22 cellular contexts compared by ENCODE assay signal in the genomic region with DNA sequence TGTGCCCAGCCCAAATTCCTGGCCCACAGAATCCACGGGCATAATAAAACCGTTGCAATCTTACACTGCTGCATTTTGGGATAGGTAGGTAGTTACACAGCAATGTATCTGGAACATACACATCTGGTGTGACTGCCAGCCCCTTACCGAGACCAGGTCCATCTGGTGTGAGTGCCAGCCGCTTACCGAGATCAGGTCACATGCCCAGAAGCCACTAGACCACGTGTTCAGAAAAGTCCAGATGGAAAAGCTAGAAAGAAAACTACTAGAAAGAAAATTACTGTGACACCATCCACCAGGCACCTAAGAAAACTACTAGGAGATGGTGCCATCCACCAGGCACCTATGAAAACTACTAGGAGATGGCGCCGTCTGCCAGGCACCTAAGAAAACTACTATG.
DNase-seq lines count a peak whose midpoint lies in the region; ATAC-seq and TF ChIP-seq lines count a peak whose summit lies in the region.
"Had no signal": no experiment of that assay in that cellular context is flagged by ENCODE, and none has a peak within 500 bp of the region (broad histone marks: within the 10 kb centered on the region; RNA-seq: fewer than 3 reads in every experiment).

No MANE protein-coding gene starts in this region.

- no peak overlapping the region for H2AFZ ChIP-seq in DND-41 (ENCODE audit: low read depth, low read length)
- H2AFZ ChIP-seq: GM23338 had no signal

- peaks cover 17% of the 10 kb centered on the region for H3K36me3 ChIP-seq in DND-41 (ENCODE audit: insufficient read depth, low read length)
- H3K36me3 ChIP-seq: ascending aorta, gastroesophageal sphincter, lower lobe of right lung, pancreas, stomach had no signal

- no peak for ATAC-seq in DND-41 (ENCODE audit: insufficient read depth, low read depth)
- ATAC-seq in effector memory CD8-positive, alpha-beta T cell (replicated peaks) = no peak
- ATAC-seq in stimulated activated memory B cell treated with anti-CD40 and anti-IgM and Interleukin-4, amounts not matched to agents 10 μg/mL and 1 μg/mL and 100 μg/mL, for 72 hours = no peak
- ATAC-seq: gastroesophageal sphincter, GM23338, mucosa of descending colon, pancreas had no signal

- peaks cover 57% of the 10 kb centered on the region for H3K79me2 ChIP-seq in DND-41 (ENCODE audit: insufficient read depth, low read length)

- no peak overlapping the region for H3K9ac ChIP-seq in DND-41 (ENCODE audit: low read depth, low read length)

- H3K4me3 ChIP-seq in DND-41 (ENCODE audit: low read depth in 1 of 2, low read length in 2 of 2) = no peak overlapping the region
- H3K4me3 ChIP-seq: ascending aorta, gastroesophageal sphincter, GM23338, lower lobe of right lung, mucosa of descending colon, pancreas, skin epidermis, stomach had no signal

- CTCF ChIA-PET in activated naive CD4-positive, alpha-beta T cell treated with anti-CD3 and anti-CD28 coated beads, Interleukin-2, amount 10 ng/mL, durations not matched to agents 7 days and 5 days (lab: Charles Lee) = no interaction called here

- peaks cover 96% of the 10 kb centered on the region for H3K4me1 Mint-ChIP-seq in activated naive CD4-positive, alpha-beta T cell treated with anti-CD3 and anti-CD28 coated beads, Interleukin-2, amount 10 ng/mL, durations not matched to agents 7 days and 5 days
- H3K4me1 Mint-ChIP-seq in effector memory CD8-positive, alpha-beta T cell (ENCODE audit: low read depth in 2 of 2) = peaks cover 80 to 81% of the 10 kb centered on the region in 2 donors
- peaks cover 63% of the 10 kb centered on the region for H3K4me1 Mint-ChIP-seq in stimulated activated memory B cell treated with anti-CD40 and anti-IgM and Interleukin-4, amounts not matched to agents 10 μg/mL and 1 μg/mL and 100 μg/mL, for 72 hours

- H3K4me3 Mint-ChIP-seq in activated naive CD4-positive, alpha-beta T cell treated with anti-CD3 and anti-CD28 coated beads, Interleukin-2, amount 10 ng/mL, durations not matched to agents 7 days and 5 days = no peak overlapping the region
- H3K4me3 Mint-ChIP-seq in effector memory CD8-positive, alpha-beta T cell = peak overlapping the region in 1 of 2 donors; percentile 48
- H3K4me3 Mint-ChIP-seq in stimulated activated memory B cell treated with anti-CD40 and anti-IgM and Interleukin-4, amounts not matched to agents 10 μg/mL and 1 μg/mL and 100 μg/mL, for 72 hours = no peak overlapping the region
- H3K4me3 Mint-ChIP-seq: GM23338 had no signal

- peaks cover 23% of the 10 kb centered on the region for H3K9me3 Mint-ChIP-seq in activated naive CD4-positive, alpha-beta T cell treated with anti-CD3 and anti-CD28 coated beads, Interleukin-2, amount 10 ng/mL, durations not matched to agents 7 days and 5 days
- H3K9me3 Mint-ChIP-seq in effector memory CD8-positive, alpha-beta T cell = peaks cover 0 to 2% of the 10 kb centered on the region in 2 donors
- no peaks in the 10 kb centered on the region for H3K9me3 Mint-ChIP-seq in stimulated activated memory B cell treated with anti-CD40 and anti-IgM and Interleukin-4, amounts not matched to agents 10 μg/mL and 1 μg/mL and 100 μg/mL, for 72 hours
- H3K9me3 Mint-ChIP-seq: GM23338 had no signal

- H3K27ac ChIP-seq in DND-41 (ENCODE audit: low read length) = peak overlapping the region; percentile 46
- H3K27ac ChIP-seq: ascending aorta, gastroesophageal sphincter, pancreas, VCaP had no signal

- H4K20me1 ChIP-seq in DND-41 (ENCODE audit: insufficient read depth, low read length) = no peaks in the 10 kb centered on the region

- no peaks in the 10 kb centered on the region for H3K27me3 Mint-ChIP-seq in activated naive CD4-positive, alpha-beta T cell treated with anti-CD3 and anti-CD28 coated beads, Interleukin-2, amount 10 ng/mL, durations not matched to agents 7 days and 5 days
- H3K27me3 Mint-ChIP-seq in effector memory CD8-positive, alpha-beta T cell = no peaks in the 10 kb centered on the region
- no peaks in the 10 kb centered on the region for H3K27me3 Mint-ChIP-seq in stimulated activated memory B cell treated with anti-CD40 and anti-IgM and Interleukin-4, amounts not matched to agents 10 μg/mL and 1 μg/mL and 100 μg/mL, for 72 hours

- H3K4me1 ChIP-seq in DND-41 (ENCODE audit: insufficient read depth, low read length) = peaks cover 27% of the 10 kb centered on the region
- H3K4me1 ChIP-seq: ascending aorta, gastroesophageal sphincter, pancreas, stomach had no signal

- no peaks in the 10 kb centered on the region for H3K27me3 ChIP-seq in DND-41 (ENCODE audit: insufficient read depth, low read length, poor library complexity)
- H3K27me3 ChIP-seq: ascending aorta, pancreas had no signal

- TF ChIP-seq CTCF in DND-41 (IDR thresholded peaks at IDR 0.05; ENCODE audit: borderline replicate concordance, extremely low read depth, low read length, poor library complexity, severe bottlenecking) = no peak

- no peak for DNase-seq in activated naive CD4-positive, alpha-beta T cell treated with anti-CD3 and anti-CD28 coated beads, Interleukin-2, amount 10 ng/mL, durations not matched to agents 7 days and 5 days
- DNase-seq in activated naive CD4-positive, alpha-beta T cell treated with anti-CD3 and anti-CD28 coated beads, Interleukin-2, amount 50 U/mL, for 16 hours = no peak
- DNase-seq in DND-41 (no peak), NOMO-1 treated with DMSO at 0.1 percent for 48 hours (lab: John Stamatoyannopoulos, UW; ENCODE audit: unreplicated experiment) (no peak), EL (no peak)
- no peak for DNase-seq in effector memory CD8-positive, alpha-beta T cell
- DNase-seq: activated CD4-positive, alpha-beta T cell treated with anti-CD3 and anti-CD28 coated beads, Interleukin-2, amount 50 U/mL, for 1 hour; activated naive CD4-positive, alpha-beta T cell treated with Interleukin-2 at 50 U/mL for 16 hours; effector CD4-positive, alpha-beta T cell; lower lobe of right lung; mucosa of descending colon; NCI-H82; pancreas; retina; stomach; T1000 had no signal

- no peak overlapping the region for H3K4me2 ChIP-seq in DND-41 (ENCODE audit: insufficient read depth, low read length)
- H3K4me2 ChIP-seq: GM23338 had no signal

- H3K36me3 Mint-ChIP-seq in activated naive CD4-positive, alpha-beta T cell treated with anti-CD3 and anti-CD28 coated beads, Interleukin-2, amount 10 ng/mL, durations not matched to agents 7 days and 5 days = peaks cover 69% of the 10 kb centered on the region
- peaks cover 40% of the 10 kb centered on the region for H3K36me3 Mint-ChIP-seq in effector memory CD8-positive, alpha-beta T cell (ENCODE audit: insufficient read depth)
- H3K36me3 Mint-ChIP-seq in stimulated activated memory B cell treated with anti-CD40 and anti-IgM and Interleukin-4, amounts not matched to agents 10 μg/mL and 1 μg/mL and 100 μg/mL, for 72 hours = peaks cover 35% of the 10 kb centered on the region

- peak overlapping the region; percentile 24 for H3K27ac Mint-ChIP-seq in activated naive CD4-positive, alpha-beta T cell treated with anti-CD3 and anti-CD28 coated beads, Interleukin-2, amount 10 ng/mL, durations not matched to agents 7 days and 5 days
- H3K27ac Mint-ChIP-seq in effector memory CD8-positive, alpha-beta T cell = peak overlapping the region; percentile 92 to 95
- peak overlapping the region; percentile 46 for H3K27ac Mint-ChIP-seq in stimulated activated memory B cell treated with anti-CD40 and anti-IgM and Interleukin-4, amounts not matched to agents 10 μg/mL and 1 μg/mL and 100 μg/mL, for 72 hours
- H3K27ac Mint-ChIP-seq: GM23338 had no signal

- no peaks in the 10 kb centered on the region for H3K9me3 ChIP-seq in DND-41 (ENCODE audit: insufficient read depth, low read length, severe bottlenecking)
- H3K9me3 ChIP-seq: lower lobe of right lung, mucosa of descending colon, pancreas had no signal

Comparison
In these comparisons a context has a peak if more than half of its experiments do, and no peak if none do; other contexts are left out.
1. H3K27ac Mint-ChIP-seq: peak in every context shown above with its lines; median percentile 94 in effector memory CD8-positive, alpha-beta T cell; 46 in stimulated activated memory B cell treated with anti-CD40 and anti-IgM and Interleukin-4, amounts not matched to agents 10 μg/mL and 1 μg/mL and 100 μg/mL, for 72 hours; 24 in activated naive CD4-positive, alpha-beta T cell treated with anti-CD3 and anti-CD28 coated beads, Interleukin-2, amount 10 ng/mL, durations not matched to agents 7 days and 5 days.